Comparison of ENCODE assay signal across 8 cellular contexts in the genomic region with DNA sequence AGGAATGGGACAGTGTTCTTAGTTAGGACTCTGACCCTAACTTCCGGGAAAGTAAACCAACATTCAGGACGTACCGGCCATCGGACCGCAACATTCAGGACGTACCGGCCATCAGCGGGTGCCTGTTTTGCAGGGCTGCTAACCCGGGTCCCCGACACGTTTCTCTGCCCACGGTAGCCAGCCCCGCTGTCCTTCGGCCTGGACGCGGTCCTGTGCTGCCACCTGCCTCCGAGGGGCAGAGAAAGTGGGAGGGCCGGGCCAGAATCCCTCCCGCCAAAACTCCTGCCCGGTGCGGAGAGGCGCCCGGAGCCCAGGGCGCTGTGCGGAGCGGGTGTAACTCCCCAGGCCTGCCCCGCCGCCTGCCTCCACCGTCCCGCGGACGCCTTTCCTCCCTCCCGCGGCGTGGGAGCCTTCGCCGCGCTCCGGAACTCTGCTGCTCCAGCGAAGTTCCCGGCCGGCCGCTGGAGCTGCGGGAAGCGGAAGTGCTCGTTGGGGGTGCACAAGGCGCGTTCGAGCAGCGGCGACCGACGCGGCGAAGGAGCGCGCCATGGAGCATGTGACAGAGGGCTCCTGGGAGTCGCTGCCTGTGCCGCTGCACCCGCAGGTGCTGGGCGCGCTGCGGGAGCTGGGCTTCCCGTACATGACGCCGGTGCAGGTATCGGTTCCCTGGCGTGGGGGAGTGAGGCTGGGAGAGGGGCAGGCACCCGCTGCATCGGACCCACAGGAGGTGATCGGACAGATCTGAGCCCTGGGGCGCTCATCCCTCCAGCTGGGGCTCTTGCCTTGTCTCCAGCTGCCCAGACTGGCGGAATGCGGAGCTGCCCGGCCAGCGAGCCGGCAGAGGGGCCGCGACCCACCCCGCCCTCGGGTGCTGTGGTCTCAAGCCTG. TPM values are rescaled to one million over a fixed set of nuclear protein-coding genes. Genes with fewer than 3 reads are reported as not detected.
DNase-seq lines count a peak whose midpoint lies in the region; ATAC-seq and TF ChIP-seq lines count a peak whose summit lies in the region.

A gene with protein sequence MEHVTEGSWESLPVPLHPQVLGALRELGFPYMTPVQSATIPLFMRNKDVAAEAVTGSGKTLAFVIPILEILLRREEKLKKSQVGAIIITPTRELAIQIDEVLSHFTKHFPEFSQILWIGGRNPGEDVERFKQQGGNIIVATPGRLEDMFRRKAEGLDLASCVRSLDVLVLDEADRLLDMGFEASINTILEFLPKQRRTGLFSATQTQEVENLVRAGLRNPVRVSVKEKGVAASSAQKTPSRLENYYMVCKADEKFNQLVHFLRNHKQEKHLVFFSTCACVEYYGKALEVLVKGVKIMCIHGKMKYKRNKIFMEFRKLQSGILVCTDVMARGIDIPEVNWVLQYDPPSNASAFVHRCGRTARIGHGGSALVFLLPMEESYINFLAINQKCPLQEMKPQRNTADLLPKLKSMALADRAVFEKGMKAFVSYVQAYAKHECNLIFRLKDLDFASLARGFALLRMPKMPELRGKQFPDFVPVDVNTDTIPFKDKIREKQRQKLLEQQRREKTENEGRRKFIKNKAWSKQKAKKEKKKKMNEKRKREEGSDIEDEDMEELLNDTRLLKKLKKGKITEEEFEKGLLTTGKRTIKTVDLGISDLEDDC (plus strand): TSS at position 498 of the 888 bp plus-strand sequence. CDS start 50 bp downstream, at position 548.

- TF ChIP-seq CTCF in AG09309 (IDR thresholded peaks at IDR 0.05; ENCODE audit: control insufficient read depth, insufficient read depth, low read depth, low read length, missing control alignments) (peak; percentile 59), choroid plexus epithelial cell (conservative IDR thresholded peaks at IDR 0.05; ENCODE audit: low read depth, low read length) (peak; percentile 58)

- intact Hi-C loops in left colon (cut with DNase I, micrococcal nuclease), result no loop called here

- no peak for DNase-seq in AG09309 (ENCODE audit: low read depth)
- peak; percentile 75 for DNase-seq in NCI-H226
- peak; percentile 76 to 82 for DNase-seq in activated CD4-positive, alpha-beta T cell treated with anti-CD3 and anti-CD28 coated beads for 24 hours (ENCODE audit: low read depth in 2 of 2)
- DNase-seq in choroid plexus epithelial cell (ENCODE audit: low read depth), result peak; percentile 88
- peak; percentile 80 to 89 for DNase-seq in left colon
- DNase-seq in stimulated activated CD4-positive, alpha-beta T cell treated with anti-CD3 and anti-CD28 coated beads, Interleukin-1b, Interleukin-23, amount 100 ng/mL, for 48 hours, result peak; percentile 86

- peak; percentile 74 for ATAC-seq in GM18870 (IDR thresholded peaks at IDR 0.05; ENCODE audit: unreplicated experiment)
- peak; percentile 84 for ATAC-seq in HG03108 (IDR thresholded peaks at IDR 0.05; ENCODE audit: unreplicated experiment)
- ATAC-seq in left colon, result peak; percentile 98

- H3K4me3 ChIP-seq in AG09309 (ENCODE audit: control insufficient read depth, low read depth, low read length) (peak within 1 kb of the TSS; percentile 97), choroid plexus epithelial cell (ENCODE audit: low read depth, low read length) (peak within 1 kb of the TSS; percentile 100)

RNA-seq across cellular contexts. Expression of the gene that starts here (rescaled TPM):
- total RNA-seq in left colon, result 10 to 100 TPM; 13.0 to 15.4 TPM
